12 cellular contexts compared by ENCODE assay signal in the genomic region with DNA sequence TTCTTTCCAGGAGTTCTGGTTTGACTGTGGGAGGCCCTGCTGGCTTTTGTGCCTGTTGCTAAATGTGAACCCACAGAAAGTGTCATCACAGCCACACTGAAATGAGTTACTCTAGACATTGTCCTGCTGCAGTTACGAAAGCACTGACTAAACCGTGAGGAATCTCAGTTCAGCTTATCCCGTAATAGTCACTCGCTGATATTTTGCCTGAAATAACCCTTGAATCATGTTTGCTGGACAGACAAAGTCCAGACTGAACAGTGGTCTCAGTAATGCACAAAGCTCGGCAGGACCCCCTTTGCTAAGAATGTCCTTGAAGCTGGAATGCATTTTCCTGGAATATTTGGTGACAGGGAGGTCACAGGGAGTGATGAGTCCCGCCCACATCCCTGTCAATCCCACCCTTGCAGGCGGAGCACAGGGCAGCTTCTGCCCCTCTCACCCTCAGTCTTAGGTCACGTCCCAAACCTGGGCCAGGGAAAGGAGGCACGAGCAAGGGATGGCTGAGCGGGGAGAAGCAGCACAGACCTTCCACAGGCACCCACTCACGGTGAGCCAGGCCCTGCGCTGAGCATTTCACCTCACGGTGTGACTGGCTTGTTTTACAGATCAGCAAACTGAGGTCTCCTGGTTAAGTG. TPM values are rescaled to one million over a fixed set of nuclear protein-coding genes. Genes with fewer than 3 reads are reported as not detected.
DNase-seq lines count a peak whose midpoint lies in the region; ATAC-seq and TF ChIP-seq lines count a peak whose summit lies in the region.
"Had no signal": no experiment of that assay in that cellular context is flagged by ENCODE, and none has a peak within 500 bp of the region (broad histone marks: within the 10 kb centered on the region; RNA-seq: fewer than 3 reads in every experiment).

No MANE protein-coding gene starts in this region.

- H3K27me3 ChIP-seq in foreskin keratinocyte (no peaks in the 10 kb centered on the region), skeletal muscle tissue (ENCODE audit: control insufficient read depth in 3 of 3, insufficient read depth in 3 of 3, low read length in 3 of 3) (no peaks in the 10 kb centered on the region)

- peak overlapping the region in 2 of 3 donors; percentile 18 to 35 for H3K9ac ChIP-seq in skeletal muscle tissue (ENCODE audit: low read depth in 1 of 3, low read length in 3 of 3)

- H3K4me1 ChIP-seq in foreskin keratinocyte (no peaks in the 10 kb centered on the region), skeletal muscle tissue (ENCODE audit: control insufficient read depth in 3 of 3, insufficient read depth in 3 of 3, low read length in 3 of 3) (peaks cover 40 to 48% (median 40%) of the 10 kb centered on the region in 3 donors)

- H3K9me3 Mint-ChIP-seq in WTC11: no peaks in the 10 kb centered on the region
- H3K9me3 Mint-ChIP-seq: activated naive CD4-positive, alpha-beta T cell treated with anti-CD3 and anti-CD28 coated beads, Interleukin-2, amount 50 U/mL, for 24 hours; nephron had no signal

- H3K4me3 Mint-ChIP-seq in WTC11: no peak overlapping the region
- H3K4me3 Mint-ChIP-seq: activated naive CD4-positive, alpha-beta T cell treated with anti-CD3 and anti-CD28 coated beads, Interleukin-2, amount 50 U/mL, for 24 hours; nephron had no signal

- H3K27ac Mint-ChIP-seq in WTC11: no peak overlapping the region
- H3K27ac Mint-ChIP-seq: activated naive CD4-positive, alpha-beta T cell treated with anti-CD3 and anti-CD28 coated beads, Interleukin-2, amount 50 U/mL, for 24 hours; nephron had no signal

- H3K4me3 ChIP-seq in skeletal muscle tissue (ENCODE audit: low read length in 3 of 3): no peak overlapping the region

- DNase-seq in HCEC 1CT (peak; percentile 91), WTC11 (ENCODE audit: low spot score) (no peak), foreskin keratinocyte (peak; percentile 16 to 65), hypothalamus (lab: John Stamatoyannopoulos, UW) (no peak), NAMALWA (ENCODE audit: low spot score) (no peak), NCI-H1436 treated with DMSO at 0.1 percent for 48 hours (lab: John Stamatoyannopoulos, UW) (no peak)
- DNase-seq: activated CD4-positive, alpha-beta T cell treated with anti-CD3 and anti-CD28 coated beads for 48 hours; GDM1 had no signal

- peaks cover 17% of the 10 kb centered on the region for H3K36me3 Mint-ChIP-seq in WTC11

- no peaks in the 10 kb centered on the region; the same call in 1 of the 2 replicates for H3K27me3 Mint-ChIP-seq in WTC11 (ENCODE audit: low read depth)
- H3K27me3 Mint-ChIP-seq: activated naive CD4-positive, alpha-beta T cell treated with anti-CD3 and anti-CD28 coated beads, Interleukin-2, amount 50 U/mL, for 24 hours had no signal

- ATAC-seq in WTC11: peak; percentile 21; the same call in 1 of the 2 replicates
- peak; percentile 11 for ATAC-seq in foreskin keratinocyte
- no peak for ATAC-seq in GM21390 (IDR thresholded peaks at IDR 0.05; ENCODE audit: unreplicated experiment)

- H3K27ac ChIP-seq in foreskin keratinocyte (no peak overlapping the region), skeletal muscle tissue (ENCODE audit: low read depth, low read length) (no peak overlapping the region)

- no peaks in the 10 kb centered on the region for H3K9me3 ChIP-seq in skeletal muscle tissue (ENCODE audit: control insufficient read depth in 3 of 3, low read length in 3 of 3)

- POLR2A ChIA-PET in WTC11 (lab: Charles Lee): no interaction called here

- TF ChIP-seq CTCF in WTC11 (IDR thresholded peaks at IDR 0.05): no peak
- TF ChIP-seq CTCF in foreskin keratinocyte (conservative IDR thresholded peaks at IDR 0.05): no peak

- CTCF ChIA-PET in WTC11 (lab: Charles Lee): interaction anchor here (1.3 kb wide), 1 partner anchor 23 kb away, joined by 4 read pairs; no protein-coding TSS in a partner anchor

- peaks cover 38 to 44% (median 42%) of the 10 kb centered on the region in 3 donors for H3K36me3 ChIP-seq in skeletal muscle tissue (ENCODE audit: control insufficient read depth in 3 of 3, insufficient read depth in 3 of 3, low read length in 3 of 3)

- H3K4me1 Mint-ChIP-seq in WTC11: peaks cover 23% of the 10 kb centered on the region

TF ChIP-seq in WTC11, 78 proteins besides CTCF, POLR2A, EP300 and RAD21:
- TF ChIP-seq, protein P1, sequence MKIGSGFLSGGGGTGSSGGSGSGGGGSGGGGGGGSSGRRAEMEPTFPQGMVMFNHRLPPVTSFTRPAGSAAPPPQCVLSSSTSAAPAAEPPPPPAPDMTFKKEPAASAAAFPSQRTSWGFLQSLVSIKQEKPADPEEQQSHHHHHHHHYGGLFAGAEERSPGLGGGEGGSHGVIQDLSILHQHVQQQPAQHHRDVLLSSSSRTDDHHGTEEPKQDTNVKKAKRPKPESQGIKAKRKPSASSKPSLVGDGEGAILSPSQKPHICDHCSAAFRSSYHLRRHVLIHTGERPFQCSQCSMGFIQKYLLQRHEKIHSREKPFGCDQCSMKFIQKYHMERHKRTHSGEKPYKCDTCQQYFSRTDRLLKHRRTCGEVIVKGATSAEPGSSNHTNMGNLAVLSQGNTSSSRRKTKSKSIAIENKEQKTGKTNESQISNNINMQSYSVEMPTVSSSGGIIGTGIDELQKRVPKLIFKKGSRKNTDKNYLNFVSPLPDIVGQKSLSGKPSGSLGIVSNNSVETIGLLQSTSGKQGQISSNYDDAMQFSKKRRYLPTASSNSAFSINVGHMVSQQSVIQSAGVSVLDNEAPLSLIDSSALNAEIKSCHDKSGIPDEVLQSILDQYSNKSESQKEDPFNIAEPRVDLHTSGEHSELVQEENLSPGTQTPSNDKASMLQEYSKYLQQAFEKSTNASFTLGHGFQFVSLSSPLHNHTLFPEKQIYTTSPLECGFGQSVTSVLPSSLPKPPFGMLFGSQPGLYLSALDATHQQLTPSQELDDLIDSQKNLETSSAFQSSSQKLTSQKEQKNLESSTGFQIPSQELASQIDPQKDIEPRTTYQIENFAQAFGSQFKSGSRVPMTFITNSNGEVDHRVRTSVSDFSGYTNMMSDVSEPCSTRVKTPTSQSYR (CRISPR knock-in tag; IDR thresholded peaks at IDR 0.05): no peak
- TF ChIP-seq JUN (CRISPR knock-in tag; IDR thresholded peaks at IDR 0.05) (no peak), GABPB1 (CRISPR knock-in tag; IDR thresholded peaks at IDR 0.05) (peak; percentile 58), MXD4 (CRISPR knock-in tag; IDR thresholded peaks at IDR 0.05; ENCODE audit: borderline replicate concordance) (no peak)
TF ChIP-seq in WTC11: peak in this region for 1.

RNA-seq across cellular contexts. Expression of gene ADI1, which starts 53.4 kb away (rescaled TPM):
- total RNA-seq in WTC11 (2021) (20.1 to 21.4 TPM (median 20.1 TPM) in 3 replicates), foreskin keratinocyte (37.0 and 39.6 TPM in 2 replicates), skeletal muscle tissue (38.1 TPM)
- polyA plus RNA-seq in foreskin keratinocyte: 46.7 and 46.9 TPM in 2 replicates

Comparison
In these comparisons a context has a peak if more than half of its experiments do, and no peak if none do; other contexts are left out.
1. DNase-seq: peak in HCEC 1CT (single experiment) and foreskin keratinocyte (2 of 2); none in WTC11 (single experiment), hypothalamus (0 of 51), NAMALWA (single experiment) and NCI-H1436 treated with DMSO at 0.1 percent for 48 hours (single experiment).